Comparison of ENCODE assay signal across 16 cellular contexts in genomic region chr2:130884013-130884412, GRCh38. TPM values are rescaled to one million over a fixed set of nuclear protein-coding genes. Genes with fewer than 3 reads are reported as not detected.
A peak's percentile ranks its signal among the peaks of the same experiment; 100 is the strongest.
DNase-seq lines count a peak whose midpoint lies in the region; ATAC-seq, FAIRE-seq and TF ChIP-seq lines count a peak whose summit lies in the region.
"Had no signal": no experiment of that assay in that cellular context is flagged by ENCODE, and none has a peak within 500 bp of the region (broad histone marks: within the 10 kb centered on the region; RNA-seq: fewer than 3 reads in every experiment).

No MANE protein-coding gene starts in this region.

- no peaks in the 10 kb centered on the region for H3K79me1 ChIP-seq in H9 (ENCODE audit: insufficient read depth, low read depth, low read length, poor library complexity, severe bottlenecking)

- no peaks in the 10 kb centered on the region for H4K20me1 ChIP-seq in H9 (ENCODE audit: control insufficient read depth, insufficient read depth, insufficient read length)

- H3K27me3 Mint-ChIP-seq in H9 (ENCODE audit: low read depth): no peaks in the 10 kb centered on the region

- WGBS in mesodermal cell (ENCODE audit: insufficient coverage in 2 of 2), 2 experiments: 100% methylated on average over 3 of the region's 4 CpGs; no CpG with 5 or more reads in 1 of the 2 experiments
- WGBS in H9 (ENCODE audit: extremely low coverage, insufficient read length, low lambda C conversion rate): no CpG with 5 or more reads among the region's 4 CpGs

- peaks cover 0 to 3% of the 10 kb centered on the region in 2 experiments; a peak in 1 of 4 replicates for H3K4me1 Mint-ChIP-seq in H9
- H3K4me1 Mint-ChIP-seq: CD4-positive, alpha-beta memory T cell; GM23338 had no signal

- no peaks in the 10 kb centered on the region for H3K79me2 ChIP-seq in H9 (ENCODE audit: insufficient read depth, low read length)

- no peak overlapping the region for H2AK5ac ChIP-seq in H9 (ENCODE audit: insufficient read length, low read length)

- H3K27me3 ChIP-seq in bronchial epithelial cell (ENCODE audit: control insufficient read depth, insufficient read depth, low read length) (no peaks in the 10 kb centered on the region), H9 (ENCODE audit: insufficient read depth, low read length) (no peaks in the 10 kb centered on the region)
- H3K27me3 ChIP-seq: BE2C had no signal

- H3K36me3 Mint-ChIP-seq in H9 (ENCODE audit: insufficient read depth in 1 of 3, low read depth in 3 of 3): peaks cover 0 to 3% (median 0%) of the 10 kb centered on the region in 3 experiments; a peak in 1 of 7 replicates
- H3K36me3 Mint-ChIP-seq: CD4-positive, alpha-beta memory T cell had no signal

- no peak overlapping the region for H3K4ac ChIP-seq in H9 (ENCODE audit: low read depth, low read length)

- H2BK120ac ChIP-seq in H9 (ENCODE audit: low read depth, low read length, poor library complexity, severe bottlenecking): no peak overlapping the region

- H3K9me3 Mint-ChIP-seq in H9: no peaks in the 10 kb centered on the region
- H3K9me3 Mint-ChIP-seq: CD4-positive, alpha-beta memory T cell; GM23338 had no signal

- H2AFZ ChIP-seq in H9 (ENCODE audit: low read length): no peak overlapping the region
- H2AFZ ChIP-seq: GM23338 had no signal

- no peak overlapping the region for H2BK12ac ChIP-seq in H9 (ENCODE audit: insufficient read length, low read depth, low read length)

- no peak overlapping the region for H3T11ph ChIP-seq in H9 (ENCODE audit: low read length)

- no peak overlapping the region for H3K18ac ChIP-seq in H9 (ENCODE audit: insufficient read length, low read depth, low read length)

- H3K4me2 ChIP-seq in H9 (ENCODE audit: insufficient read depth, insufficient read length, low read length): no peak overlapping the region
- H3K4me2 ChIP-seq: A549, GM23338 had no signal

- no peak overlapping the region for H3K27ac Mint-ChIP-seq in H9
- H3K27ac Mint-ChIP-seq: CD4-positive, alpha-beta memory T cell; GM23338 had no signal

- H4K5ac ChIP-seq in H9 (ENCODE audit: insufficient read length, low read depth, low read length): no peak overlapping the region

- H4K91ac ChIP-seq in H9 (ENCODE audit: insufficient read length, low read depth, low read length): no peak overlapping the region

- no peaks in the 10 kb centered on the region for H3K23me2 ChIP-seq in H9 (ENCODE audit: insufficient read length, low read depth, low read length, poor library complexity, severe bottlenecking)

- no peaks in the 10 kb centered on the region for H3K36me3 ChIP-seq in SK-N-MC (ENCODE audit: insufficient read depth, low read length)
- H3K36me3 ChIP-seq in bronchial epithelial cell (ENCODE audit: control insufficient read depth, insufficient read depth, low read length): peaks cover 5% of the 10 kb centered on the region
- H3K36me3 ChIP-seq in mesodermal cell (ENCODE audit: control insufficient read depth, insufficient read depth, low read length): no peaks in the 10 kb centered on the region
- H3K36me3 ChIP-seq in kidney (ENCODE audit: control insufficient read depth in 1 of 2, insufficient read depth in 2 of 2, low read length in 2 of 2): no peaks in the 10 kb centered on the region
- H3K36me3 ChIP-seq: BE2C had no signal

- intact Hi-C loops in kidney (cut with DNase I): no loop called here

- no peak overlapping the region for H3K4me3 ChIP-seq in SK-N-MC
- no peak overlapping the region for H3K4me3 ChIP-seq in bronchial epithelial cell (ENCODE audit: low read depth, low read length)
- H3K4me3 ChIP-seq in mesodermal cell (ENCODE audit: extremely low read depth, insufficient read depth, low read length, poor library complexity, severe bottlenecking): no peak overlapping the region
- H3K4me3 ChIP-seq in kidney (ENCODE audit: low read length in 2 of 2): no peak overlapping the region
- H3K4me3 ChIP-seq: A549, GM12878, GM23338 had no signal

- H3K4me1 ChIP-seq in mesodermal cell (ENCODE audit: control insufficient read depth, insufficient read depth, low read length, poor library complexity, severe bottlenecking) (peaks cover 14% of the 10 kb centered on the region), H9 (ENCODE audit: insufficient read depth, low read length) (no peaks in the 10 kb centered on the region), kidney (ENCODE audit: control insufficient read depth in 1 of 2, insufficient read depth in 1 of 2, low read depth in 1 of 2, low read length in 2 of 2) (no peaks in the 10 kb centered on the region)
- H3K4me1 ChIP-seq: A549, BE2C had no signal

- H3K9me3 ChIP-seq in SK-N-MC (ENCODE audit: low read depth, low read length): no peaks in the 10 kb centered on the region
- no peaks in the 10 kb centered on the region for H3K9me3 ChIP-seq in mesodermal cell (ENCODE audit: control insufficient read depth, low read length)
- H3K9me3 ChIP-seq in H9 (ENCODE audit: control insufficient read depth, low read depth, low read length): no peaks in the 10 kb centered on the region
- H3K9me3 ChIP-seq in kidney (ENCODE audit: control insufficient read depth in 1 of 2, low read length in 2 of 2): no peaks in the 10 kb centered on the region
- H3K9me3 ChIP-seq: A549, BE2C had no signal

- no peak overlapping the region for H3K23ac ChIP-seq in H9 (ENCODE audit: insufficient read length, low read depth, low read length)

- no peak overlapping the region for H2BK5ac ChIP-seq in H9 (ENCODE audit: insufficient read length, low read length)

- H3K27ac ChIP-seq in SK-N-MC: no peak overlapping the region
- H3K27ac ChIP-seq in mesodermal cell (ENCODE audit: low read depth, low read length, severe bottlenecking): peak overlapping the region; percentile 23
- no peak overlapping the region for H3K27ac ChIP-seq in H9 (ENCODE audit: insufficient read length, low read depth, low read length)
- H3K27ac ChIP-seq in kidney (ENCODE audit: low read depth in 2 of 2, low read length in 2 of 2): no peak overlapping the region
- H3K27ac ChIP-seq: A549, C4-2B had no signal

- H3K14ac ChIP-seq in H9 (ENCODE audit: insufficient read depth, low read length): no peak overlapping the region

- TF ChIP-seq CTCF in bronchial epithelial cell (IDR thresholded peaks at IDR 0.05; ENCODE audit: insufficient read depth, low read length, severe bottlenecking): no peak
- no peak for TF ChIP-seq CTCF in H9 (conservative IDR thresholded peaks at IDR 0.05)
- no peak for TF ChIP-seq CTCF in kidney (IDR thresholded peaks at IDR 0.05; ENCODE audit: borderline replicate concordance, extremely low read depth, insufficient read depth)

- DNase-seq in NCI-H2227 treated with DMSO at 0.1 percent for 48 hours (lab: John Stamatoyannopoulos, UW): peak; percentile 53
- peak; percentile 12 for DNase-seq in SK-N-MC (ENCODE audit: low read depth, low spot score)
- no peak for DNase-seq in bronchial epithelial cell (ENCODE audit: low read depth)
- DNase-seq in H9: no peak
- DNase-seq in kidney: no peak
- DNase-seq: BE2C; CD4-positive, alpha-beta memory T cell; DMS79; H7 had no signal

- FAIRE-seq in bronchial epithelial cell (lab: Jason Lieb, UNC) (peak; percentile 50), kidney (lab: Jason Lieb, UNC) (no peak)
- FAIRE-seq: A549, GM12878, GM18507 had no signal

- no peak for ATAC-seq in GM19328 (IDR thresholded peaks at IDR 0.05; ENCODE audit: unreplicated experiment)
- ATAC-seq: GM12878, GM23338 had no signal

- no peak overlapping the region for H2BK15ac ChIP-seq in H9 (ENCODE audit: low read depth, low read length)

- no peak overlapping the region for H3K56ac ChIP-seq in H9 (ENCODE audit: insufficient read length, low read depth, low read length)

- no peak overlapping the region for H4K8ac ChIP-seq in H9 (replicated peaks; ENCODE audit: insufficient read length, low read depth, low read length)

- H3K4me3 Mint-ChIP-seq in H9: no peak overlapping the region
- H3K4me3 Mint-ChIP-seq: CD4-positive, alpha-beta memory T cell; GM23338 had no signal

- H3K9ac ChIP-seq in SK-N-MC (ENCODE audit: insufficient read length): no peak overlapping the region
- no peak overlapping the region for H3K9ac ChIP-seq in H9 (ENCODE audit: extremely low read depth, insufficient read length, low read length)
- no peak overlapping the region for H3K9ac ChIP-seq in kidney (ENCODE audit: low read length in 2 of 2)

- H2BK20ac ChIP-seq in H9 (ENCODE audit: low read depth, low read length, poor library complexity, severe bottlenecking): no peak overlapping the region

RNA-seq across cellular contexts. Expression of gene ARHGEF4, which starts 47.3 kb away (rescaled TPM):
- 74.8 and 107 TPM in 2 replicates for total RNA-seq in bronchial epithelial cell
- polyA plus RNA-seq in mesodermal cell (2013, experiment 1 of 2): 6.5 TPM
- 6.2 TPM for polyA plus RNA-seq in mesodermal cell (2013, experiment 2 of 2)
- 12.5 and 12.6 TPM in 2 replicates for total RNA-seq in H9 (2021)
- 0.94 TPM for total RNA-seq in kidney
- polyA plus RNA-seq in kidney (ENCODE audit: insufficient read depth, low read depth, low replicate concordance): 0.90 TPM

Comparison
In these comparisons a context has a peak if more than half of its experiments do, and no peak if none do; other contexts are left out.
1. DNase-seq: peak in NCI-H2227 treated with DMSO at 0.1 percent for 48 hours (single experiment) and SK-N-MC (single experiment); none in bronchial epithelial cell (single experiment), H9 (single experiment) and kidney (single experiment).